In the genomic region with DNA sequence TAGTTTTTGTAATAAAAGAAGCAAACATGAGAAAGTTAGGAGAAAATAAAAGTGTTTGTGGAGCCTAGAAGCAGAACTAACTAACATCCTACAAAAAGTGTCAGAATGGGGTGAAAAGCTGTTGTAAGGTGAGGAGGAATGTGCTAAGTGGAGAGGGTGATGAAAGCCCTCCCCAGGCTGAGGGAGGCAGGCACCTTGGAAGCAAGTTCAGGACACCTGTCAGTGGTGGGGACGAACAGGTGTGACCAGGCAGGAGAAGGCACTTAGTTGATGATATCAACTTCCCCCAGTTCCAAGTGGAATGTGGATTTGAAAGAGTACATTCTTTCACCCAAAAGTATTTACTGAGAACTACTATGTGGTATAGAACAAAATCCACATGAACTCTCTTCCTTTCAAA, we compare ENCODE assay signal across 1 cellular context.
TF ChIP-seq lines count a peak whose summit lies in the region.

No MANE protein-coding gene starts in this region.

TF ChIP-seq in GM23338, 12 proteins besides CTCF, POLR2A, EP300 and RAD21 (continued from another document):
- TF ChIP-seq, protein P1, sequence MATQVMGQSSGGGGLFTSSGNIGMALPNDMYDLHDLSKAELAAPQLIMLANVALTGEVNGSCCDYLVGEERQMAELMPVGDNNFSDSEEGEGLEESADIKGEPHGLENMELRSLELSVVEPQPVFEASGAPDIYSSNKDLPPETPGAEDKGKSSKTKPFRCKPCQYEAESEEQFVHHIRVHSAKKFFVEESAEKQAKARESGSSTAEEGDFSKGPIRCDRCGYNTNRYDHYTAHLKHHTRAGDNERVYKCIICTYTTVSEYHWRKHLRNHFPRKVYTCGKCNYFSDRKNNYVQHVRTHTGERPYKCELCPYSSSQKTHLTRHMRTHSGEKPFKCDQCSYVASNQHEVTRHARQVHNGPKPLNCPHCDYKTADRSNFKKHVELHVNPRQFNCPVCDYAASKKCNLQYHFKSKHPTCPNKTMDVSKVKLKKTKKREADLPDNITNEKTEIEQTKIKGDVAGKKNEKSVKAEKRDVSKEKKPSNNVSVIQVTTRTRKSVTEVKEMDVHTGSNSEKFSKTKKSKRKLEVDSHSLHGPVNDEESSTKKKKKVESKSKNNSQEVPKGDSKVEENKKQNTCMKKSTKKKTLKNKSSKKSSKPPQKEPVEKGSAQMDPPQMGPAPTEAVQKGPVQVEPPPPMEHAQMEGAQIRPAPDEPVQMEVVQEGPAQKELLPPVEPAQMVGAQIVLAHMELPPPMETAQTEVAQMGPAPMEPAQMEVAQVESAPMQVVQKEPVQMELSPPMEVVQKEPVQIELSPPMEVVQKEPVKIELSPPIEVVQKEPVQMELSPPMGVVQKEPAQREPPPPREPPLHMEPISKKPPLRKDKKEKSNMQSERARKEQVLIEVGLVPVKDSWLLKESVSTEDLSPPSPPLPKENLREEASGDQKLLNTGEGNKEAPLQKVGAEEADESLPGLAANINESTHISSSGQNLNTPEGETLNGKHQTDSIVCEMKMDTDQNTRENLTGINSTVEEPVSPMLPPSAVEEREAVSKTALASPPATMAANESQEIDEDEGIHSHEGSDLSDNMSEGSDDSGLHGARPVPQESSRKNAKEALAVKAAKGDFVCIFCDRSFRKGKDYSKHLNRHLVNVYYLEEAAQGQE (IDR thresholded peaks at IDR 0.05; ENCODE audit: unreplicated experiment) = no peak
- TF ChIP-seq STAT1 (IDR thresholded peaks at IDR 0.05; ENCODE audit: unreplicated experiment) = no peak
- TF ChIP-seq, protein P2, sequence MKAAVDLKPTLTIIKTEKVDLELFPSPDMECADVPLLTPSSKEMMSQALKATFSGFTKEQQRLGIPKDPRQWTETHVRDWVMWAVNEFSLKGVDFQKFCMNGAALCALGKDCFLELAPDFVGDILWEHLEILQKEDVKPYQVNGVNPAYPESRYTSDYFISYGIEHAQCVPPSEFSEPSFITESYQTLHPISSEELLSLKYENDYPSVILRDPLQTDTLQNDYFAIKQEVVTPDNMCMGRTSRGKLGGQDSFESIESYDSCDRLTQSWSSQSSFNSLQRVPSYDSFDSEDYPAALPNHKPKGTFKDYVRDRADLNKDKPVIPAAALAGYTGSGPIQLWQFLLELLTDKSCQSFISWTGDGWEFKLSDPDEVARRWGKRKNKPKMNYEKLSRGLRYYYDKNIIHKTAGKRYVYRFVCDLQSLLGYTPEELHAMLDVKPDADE (IDR thresholded peaks at IDR 0.05) = no peak
- no peak for TF ChIP-seq ZNF331 (CRISPR knock-in tag; IDR thresholded peaks at IDR 0.05; ENCODE audit: low read depth)
- TF ChIP-seq POLR2AphosphoS5 (IDR thresholded peaks at IDR 0.05; ENCODE audit: low read depth) = no peak
- TF ChIP-seq CREB1 (CRISPR knock-in tag; IDR thresholded peaks at IDR 0.05; ENCODE audit: low read depth) = no peak
- TF ChIP-seq EZH2 (IDR thresholded peaks at IDR 0.05; ENCODE audit: low read depth, unreplicated experiment) = no peak
- TF ChIP-seq JUNB (IDR thresholded peaks at IDR 0.05; ENCODE audit: unreplicated experiment) = no peak
- no peak for TF ChIP-seq ZNF114 (CRISPR knock-in tag; IDR thresholded peaks at IDR 0.05)
- TF ChIP-seq EZH2phosphoT487 (IDR thresholded peaks at IDR 0.05; ENCODE audit: unreplicated experiment) = no peak
TF ChIP-seq in GM23338: peak in this region for 0.
